14 cellular contexts compared by ENCODE assay signal in the genomic region with DNA sequence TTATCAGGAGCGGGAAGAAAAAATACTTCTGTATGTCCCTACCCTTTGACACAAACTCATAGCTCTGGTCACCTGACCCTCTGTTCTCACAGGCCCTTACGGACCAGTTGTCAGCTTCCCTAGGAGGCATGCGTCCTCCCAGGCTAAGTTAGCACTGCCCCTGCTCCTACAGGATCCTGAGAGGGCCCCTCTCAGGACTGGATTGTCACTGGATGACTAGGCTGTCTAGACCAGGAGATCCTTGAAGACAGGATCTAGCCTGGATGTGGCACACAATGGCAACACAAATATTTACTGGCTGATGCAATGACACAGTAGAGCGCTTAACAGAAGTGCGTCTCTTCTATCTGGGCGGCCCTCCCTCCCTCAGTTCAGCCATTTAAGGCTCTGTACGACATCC. TPM values are rescaled to one million over a fixed set of nuclear protein-coding genes. Genes with fewer than 3 reads are reported as not detected.
"Had no signal": no experiment of that assay in that cellular context is flagged by ENCODE, and none has a peak within 500 bp of the region (broad histone marks: within the 10 kb centered on the region; RNA-seq: fewer than 3 reads in every experiment).

No MANE protein-coding gene starts in this region.

- H3K4me3 ChIP-seq: breast epithelium, dorsolateral prefrontal cortex, hepatocyte, skin epidermis, testis had no signal

- H3K27ac ChIP-seq: breast epithelium, dorsolateral prefrontal cortex, hepatocyte, neutrophil, skin epidermis, testis had no signal

- H3K4me1 ChIP-seq: breast epithelium had no signal

- H3K4me3 Mint-ChIP-seq: activated CD4-positive, alpha-beta memory T cell treated with anti-CD3 and anti-CD28 coated beads, Interleukin-2, amount 10 ng/mL, durations not matched to agents 7 days and 5 days; activated naive CD8-positive, alpha-beta T cell treated with anti-CD3 and anti-CD28 coated beads for 36 hours; stimulated activated naive CD8-positive, alpha-beta T cell treated with anti-CD3 and anti-CD28 coated beads, Interleukin-15, amount 100 ng/mL, for 72 hours had no signal

- H3K4me2 ChIP-seq: hepatocyte had no signal

- H3K4me1 Mint-ChIP-seq: activated CD4-positive, alpha-beta memory T cell treated with anti-CD3 and anti-CD28 coated beads, Interleukin-2, amount 10 ng/mL, durations not matched to agents 7 days and 5 days; activated naive CD8-positive, alpha-beta T cell treated with anti-CD3 and anti-CD28 coated beads for 36 hours; stimulated activated naive CD8-positive, alpha-beta T cell treated with anti-CD3 and anti-CD28 coated beads, Interleukin-15, amount 100 ng/mL, for 72 hours had no signal

- H3K27me3 ChIP-seq: breast epithelium, dorsolateral prefrontal cortex, hepatocyte, neutrophil, testis had no signal

- H3K27me3 Mint-ChIP-seq: activated naive CD8-positive, alpha-beta T cell treated with anti-CD3 and anti-CD28 coated beads for 36 hours; stimulated activated naive CD8-positive, alpha-beta T cell treated with anti-CD3 and anti-CD28 coated beads, Interleukin-15, amount 100 ng/mL, for 72 hours had no signal

- H2AFZ ChIP-seq: hepatocyte had no signal

- H3K9me3 Mint-ChIP-seq: activated CD4-positive, alpha-beta memory T cell treated with anti-CD3 and anti-CD28 coated beads, Interleukin-2, amount 10 ng/mL, durations not matched to agents 7 days and 5 days had no signal

- H3K36me3 ChIP-seq: breast epithelium, neutrophil had no signal

- ATAC-seq: stimulated activated naive CD8-positive, alpha-beta T cell treated with anti-CD3 and anti-CD28 coated beads, Interleukin-15, amount 100 ng/mL, for 72 hours had no signal

- H3K79me2 ChIP-seq: hepatocyte had no signal

- DNase-seq: activated CD4-positive, alpha-beta memory T cell treated with anti-CD3 and anti-CD28 coated beads, Interleukin-2, amount 10 ng/mL, durations not matched to agents 7 days and 5 days; activated gamma-delta T cell treated with Interleukin-2 at 50 U/mL for 16 hours; activated naive CD8-positive, alpha-beta T cell treated with anti-CD3 and anti-CD28 coated beads for 36 hours; activated T-cell treated with anti-CD3 and anti-CD28 coated beads, Interleukin-2, amount 50 U/mL, for 48 hours; anterior cingulate cortex; dorsolateral prefrontal cortex; posterior cingulate gyrus; stimulated activated CD4-positive, alpha-beta T cell treated with anti-CD3 and anti-CD28 coated beads, Interleukin-4, amount 100 ng/mL, for 4 hours; stimulated activated naive CD8-positive, alpha-beta T cell treated with anti-CD3 and anti-CD28 coated beads, Interleukin-15, amount 100 ng/mL, for 72 hours had no signal

- H3K27ac Mint-ChIP-seq: activated CD4-positive, alpha-beta memory T cell treated with anti-CD3 and anti-CD28 coated beads, Interleukin-2, amount 10 ng/mL, durations not matched to agents 7 days and 5 days; activated naive CD8-positive, alpha-beta T cell treated with anti-CD3 and anti-CD28 coated beads for 36 hours had no signal

- H3K9me3 ChIP-seq: breast epithelium, neutrophil, testis had no signal

- H3K36me3 Mint-ChIP-seq: activated naive CD8-positive, alpha-beta T cell treated with anti-CD3 and anti-CD28 coated beads for 36 hours had no signal

RNA-seq across cellular contexts. Expression of a gene that starts 7.7 kb away (rescaled TPM):
- total RNA-seq: activated naive CD8-positive, alpha-beta T cell treated with anti-CD3 and anti-CD28 coated beads for 36 hours had no signal
- polyA plus RNA-seq: hepatocyte had no signal

RNA-seq across cellular contexts. Expression of a gene that starts 59.4 kb away (rescaled TPM):
- total RNA-seq: activated CD4-positive, alpha-beta memory T cell treated with anti-CD3 and anti-CD28 coated beads, Interleukin-2, amount 10 ng/mL, durations not matched to agents 7 days and 5 days had no signal
